In the genomic region with DNA sequence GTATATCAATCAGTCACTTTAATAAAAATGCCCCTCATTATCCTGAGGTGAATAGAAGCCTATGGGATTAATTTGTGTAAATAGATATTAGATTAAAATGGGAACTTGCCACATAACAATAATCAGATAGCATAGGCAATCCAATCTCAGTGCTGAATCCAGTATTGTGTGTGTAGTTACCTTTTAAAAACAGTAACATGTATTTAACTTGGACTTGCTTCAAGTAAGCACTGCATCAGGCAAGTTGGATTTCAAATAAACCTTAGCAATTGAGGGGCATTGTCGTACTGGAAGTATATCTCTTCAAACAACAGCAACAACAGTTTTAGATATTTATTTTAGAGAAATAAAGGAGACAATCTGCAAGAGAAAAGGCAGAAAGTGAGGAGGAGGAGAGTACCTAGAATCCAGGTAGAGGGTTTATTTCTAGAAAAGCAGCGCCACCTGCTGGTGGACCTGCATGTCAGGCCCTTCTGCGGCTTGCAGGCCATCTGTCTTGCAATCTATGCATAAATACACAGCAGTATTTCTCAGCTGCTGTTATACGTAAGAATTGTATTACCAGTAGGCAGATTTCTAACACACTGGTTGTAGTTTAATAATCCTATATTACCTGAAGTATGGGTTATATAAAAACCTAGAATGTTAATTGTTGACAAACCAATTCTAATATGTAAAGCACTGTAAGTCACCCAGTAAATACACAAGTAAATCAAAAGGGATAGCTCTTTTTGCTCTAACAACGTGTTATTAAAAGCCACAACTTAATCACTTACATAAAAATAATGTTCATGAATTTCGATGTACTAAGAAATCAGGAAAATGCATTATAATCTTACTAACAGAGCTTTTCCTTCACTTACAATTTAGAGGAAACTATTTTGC, we compare ENCODE assay signal across 8 cellular contexts.
DNase-seq lines count a peak whose midpoint lies in the region; ATAC-seq and TF ChIP-seq lines count a peak whose summit lies in the region.

No MANE protein-coding gene starts in this region.

- no peaks in the 10 kb centered on the region for H3K4me1 Mint-ChIP-seq in HFFc6 (ENCODE audit: low read depth)
- H3K4me1 Mint-ChIP-seq in stimulated activated memory B cell treated with anti-CD40 and anti-IgM and Interleukin-4, amounts not matched to agents 10 μg/mL and 1 μg/mL and 100 μg/mL, for 72 hours: no peaks in the 10 kb centered on the region

- H3K79me2 ChIP-seq in SU-DHL-6 (ENCODE audit: insufficient read depth, low read length): no peaks in the 10 kb centered on the region

- H3K27ac Mint-ChIP-seq in HFFc6: no peak overlapping the region
- no peak overlapping the region for H3K27ac Mint-ChIP-seq in stimulated activated memory B cell treated with anti-CD40 and anti-IgM and Interleukin-4, amounts not matched to agents 10 μg/mL and 1 μg/mL and 100 μg/mL, for 72 hours

- H3K4me3 Mint-ChIP-seq in HFFc6: no peak overlapping the region
- no peak overlapping the region for H3K4me3 Mint-ChIP-seq in stimulated activated memory B cell treated with anti-CD40 and anti-IgM and Interleukin-4, amounts not matched to agents 10 μg/mL and 1 μg/mL and 100 μg/mL, for 72 hours

- intact Hi-C loops in adrenal gland (cut with DNase I): no loop called here
- intact Hi-C loops in left ventricle myocardium superior (cut with micrococcal nuclease): no loop called here

- peak; percentile 13 for DNase-seq in GM06990 (ENCODE audit: extremely low read depth, insufficient read length)
- peak; percentile 50 for DNase-seq in HFFc6
- peak; percentile 74 for DNase-seq in NCI-H1092 treated with DMSO at 0.1 percent for 48 hours (lab: John Stamatoyannopoulos, UW)
- DNase-seq in adrenal gland: peak; percentile 54 to 88 (median 73)
- DNase-seq in left ventricle myocardium superior: peak; percentile 77
- peak; percentile 75 for DNase-seq in retina

- no peaks in the 10 kb centered on the region for H3K9me3 Mint-ChIP-seq in HFFc6
- H3K9me3 Mint-ChIP-seq in stimulated activated memory B cell treated with anti-CD40 and anti-IgM and Interleukin-4, amounts not matched to agents 10 μg/mL and 1 μg/mL and 100 μg/mL, for 72 hours: no peaks in the 10 kb centered on the region

- H4K20me1 ChIP-seq in SU-DHL-6 (ENCODE audit: low read depth, low read length): no peaks in the 10 kb centered on the region

- H3K9ac ChIP-seq in SU-DHL-6 (ENCODE audit: low read length): no peak overlapping the region

- no peaks in the 10 kb centered on the region for H3K9me2 ChIP-seq in SU-DHL-6 (replicated peaks; ENCODE audit: insufficient read depth, low read length)

- TF ChIP-seq CTCF in GM06990 (IDR thresholded peaks at IDR 0.05; ENCODE audit: insufficient read depth, low read length, poor library complexity, severe bottlenecking) (peak; percentile 94), HFFc6 (IDR thresholded peaks at IDR 0.05) (peak; percentile 99), SU-DHL-6 (IDR thresholded peaks at IDR 0.05; ENCODE audit: insufficient read depth, low read length, poor library complexity, severe bottlenecking) (peak; percentile 81), adrenal gland (IDR thresholded peaks at IDR 0.05) (peak; percentile 66 to 96 (median 76))

- H3K27me3 ChIP-seq in GM06990 (replicated peaks; ENCODE audit: control insufficient read depth, insufficient read depth, low read length): no peaks in the 10 kb centered on the region; the same call in 1 of the 2 replicates
- no peaks in the 10 kb centered on the region for H3K27me3 ChIP-seq in SU-DHL-6 (ENCODE audit: low read length)
- H3K27me3 ChIP-seq in adrenal gland: no peaks in the 10 kb centered on the region

- H3F3A ChIP-seq in SU-DHL-6 (ENCODE audit: insufficient read depth): no peaks in the 10 kb centered on the region

- no peak overlapping the region for H3K4me2 ChIP-seq in SU-DHL-6 (ENCODE audit: low read depth, low read length, poor library complexity, severe bottlenecking)

- no peaks in the 10 kb centered on the region for H3K4me1 ChIP-seq in adrenal gland (replicated peaks in 1 of 2)

- no peaks in the 10 kb centered on the region for H3K36me3 ChIP-seq in GM06990 (ENCODE audit: control insufficient read depth, insufficient read depth, low read length)
- no peaks in the 10 kb centered on the region for H3K36me3 ChIP-seq in SU-DHL-6 (ENCODE audit: low read length)
- no peaks in the 10 kb centered on the region for H3K36me3 ChIP-seq in adrenal gland (replicated peaks in 1 of 2)

- no peak overlapping the region for H3K4me3 ChIP-seq in GM06990 (replicated peaks; ENCODE audit: low read depth, low read length)
- H3K4me3 ChIP-seq in SU-DHL-6 (ENCODE audit: insufficient read depth, low read length, poor library complexity, severe bottlenecking): no peak overlapping the region
- H3K4me3 ChIP-seq in adrenal gland: no peak overlapping the region

- H3K27ac ChIP-seq in SU-DHL-6 (ENCODE audit: low read depth, low read length): no peak overlapping the region
- H3K27ac ChIP-seq in adrenal gland: no peak overlapping the region

- H2AFZ ChIP-seq in SU-DHL-6 (ENCODE audit: low read depth, low read length, severe bottlenecking): no peak overlapping the region

- WGBS in adrenal gland, 4 donors: 13 to 20% (median 15%) methylated on average over 6 of the region's 6 CpGs

- no peaks in the 10 kb centered on the region; the same call in 1 of the 2 replicates for H3K27me3 Mint-ChIP-seq in HFFc6 (ENCODE audit: insufficient read depth)
- H3K27me3 Mint-ChIP-seq in stimulated activated memory B cell treated with anti-CD40 and anti-IgM and Interleukin-4, amounts not matched to agents 10 μg/mL and 1 μg/mL and 100 μg/mL, for 72 hours: no peaks in the 10 kb centered on the region

- no peak for TF ChIP-seq POLR2A in adrenal gland (IDR thresholded peaks at IDR 0.05)

- H3K36me3 Mint-ChIP-seq in HFFc6 (ENCODE audit: low read depth): no peaks in the 10 kb centered on the region
- no peaks in the 10 kb centered on the region for H3K36me3 Mint-ChIP-seq in stimulated activated memory B cell treated with anti-CD40 and anti-IgM and Interleukin-4, amounts not matched to agents 10 μg/mL and 1 μg/mL and 100 μg/mL, for 72 hours

- ATAC-seq in left ventricle myocardium superior: peak; percentile 90
- ATAC-seq in stimulated activated memory B cell treated with anti-CD40 and anti-IgM and Interleukin-4, amounts not matched to agents 10 μg/mL and 1 μg/mL and 100 μg/mL, for 72 hours: no peak

- H3K9me3 ChIP-seq in SU-DHL-6 (ENCODE audit: insufficient read depth, low read length) (no peaks in the 10 kb centered on the region), adrenal gland (replicated peaks in 1 of 3) (no peaks in the 10 kb centered on the region)

Comparison
In these comparisons a context has a peak if more than half of its experiments do, and no peak if none do; other contexts are left out.
1. DNase-seq: peak in every context shown above with its lines; median percentile 77 in left ventricle myocardium superior; 75 in retina; 74 in NCI-H1092 treated with DMSO at 0.1 percent for 48 hours; 73 in adrenal gland; 50 in HFFc6; 13 in GM06990.